ENCODE assay signal across 19 cellular contexts in the genomic region with DNA sequence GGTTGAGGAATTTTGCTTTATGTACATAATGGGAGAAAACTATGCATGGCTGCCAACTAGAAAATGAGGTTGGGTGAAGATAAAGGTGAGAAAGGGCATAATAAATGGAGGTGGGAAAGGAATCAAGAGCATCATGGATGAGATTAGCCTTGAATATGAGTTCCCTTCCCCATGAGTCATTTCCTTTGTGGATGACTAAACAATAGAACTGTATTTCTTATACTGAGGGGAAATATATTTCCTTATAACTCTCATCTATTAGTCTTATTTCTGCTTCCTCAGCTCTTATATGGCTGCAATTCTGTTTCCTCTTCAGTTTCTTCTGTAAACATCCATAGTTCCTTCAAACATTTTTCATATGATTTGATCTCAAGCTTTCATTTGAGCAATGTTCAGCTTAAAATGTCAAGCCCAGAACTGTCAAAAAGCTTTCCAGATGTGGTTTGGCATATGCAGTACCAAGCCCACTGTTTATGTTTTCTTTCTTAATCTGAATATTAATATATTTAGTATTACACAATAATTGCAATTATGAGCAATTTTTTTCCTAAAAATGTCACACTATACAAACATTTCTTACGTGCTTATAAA.
DNase-seq lines count a peak whose midpoint lies in the region; FAIRE-seq and TF ChIP-seq lines count a peak whose summit lies in the region.
"Had no signal": no experiment of that assay in that cellular context is flagged by ENCODE, and none has a peak within 500 bp of the region (broad histone marks: within the 10 kb centered on the region; RNA-seq: fewer than 3 reads in every experiment).

No MANE protein-coding gene starts in this region.

- peaks cover 26% of the 10 kb centered on the region for H3K4me1 ChIP-seq in astrocyte (ENCODE audit: insufficient read depth, low read length)
- peaks cover 32% of the 10 kb centered on the region for H3K4me1 ChIP-seq in keratinocyte (ENCODE audit: control insufficient read depth, extremely low read depth, insufficient read depth, low read length)
- no peaks in the 10 kb centered on the region for H3K4me1 ChIP-seq in ascending aorta
- H3K4me1 ChIP-seq: heart left ventricle had no signal

- H3K4me2 ChIP-seq in astrocyte (ENCODE audit: low read length): peak overlapping the region; percentile 23
- peak overlapping the region; percentile 31 for H3K4me2 ChIP-seq in keratinocyte (ENCODE audit: control insufficient read depth, extremely low read depth, insufficient read depth, low read depth, low read length)

- H3K36me3 Mint-ChIP-seq in Calu3 (ENCODE audit: insufficient read depth, unreplicated experiment) (no peaks in the 10 kb centered on the region), astrocyte (ENCODE audit: low read depth, unreplicated experiment) (no peaks in the 10 kb centered on the region)
- H3K36me3 Mint-ChIP-seq: natural killer cell had no signal

- peaks cover 4% of the 10 kb centered on the region for H3K9me3 Mint-ChIP-seq in Calu3 (ENCODE audit: low read depth, unreplicated experiment)
- peaks cover 2% of the 10 kb centered on the region for H3K9me3 Mint-ChIP-seq in astrocyte (ENCODE audit: unreplicated experiment)
- H3K9me3 Mint-ChIP-seq: activated T-cell treated with anti-CD3 and anti-CD28 coated beads, Interleukin-2, amount 50 U/mL, for 72 hours; CD4-positive, alpha-beta T cell; natural killer cell had no signal

- DNase-seq in Calu3 (no peak), HT1080 (ENCODE audit: low read depth) (peak; percentile 79), astrocyte (ENCODE audit: low read depth) (peak; percentile 64), keratinocyte (ENCODE audit: low read depth, low spot score) (no peak), ascending aorta (ENCODE audit: low spot score in 2 of 2) (no peak), inferior parietal cortex (ENCODE audit: extremely low spot score) (no peak), middle frontal gyrus (ENCODE audit: extremely low spot score, low spot score) (no peak)
- DNase-seq in stimulated activated naive CD4-positive, alpha-beta T cell treated with Interleukin-2 at 50 U/mL for 16 hours (lab: John Stamatoyannopoulos, UW): no peak
- DNase-seq: activated T-cell treated with anti-CD3 and anti-CD28 coated beads, Interleukin-2, amount 50 U/mL, for 72 hours; anterior cingulate cortex; CD4-positive, alpha-beta T cell; GF-D8; H7; heart left ventricle; left colon; natural killer cell; T-helper 2 cell had no signal

- H3K27ac ChIP-seq in astrocyte (ENCODE audit: low read depth, low read length) (no peak overlapping the region), keratinocyte (ENCODE audit: control insufficient read depth, insufficient read depth, low read length) (peak overlapping the region; percentile 62), ascending aorta (no peak overlapping the region)
- H3K27ac ChIP-seq: heart left ventricle, HL-60 had no signal

- CTCF ChIA-PET in Calu3 (lab: Charles Lee): no interaction called here

- H3K4me1 Mint-ChIP-seq in Calu3 (ENCODE audit: low read depth, unreplicated experiment) (peaks cover 41% of the 10 kb centered on the region), astrocyte (ENCODE audit: low read depth, unreplicated experiment) (peaks cover 28% of the 10 kb centered on the region)
- H3K4me1 Mint-ChIP-seq: natural killer cell had no signal

- TF ChIP-seq CTCF in Calu3 (IDR thresholded peaks at IDR 0.05; ENCODE audit: unreplicated experiment) (no peak), astrocyte (IDR thresholded peaks at IDR 0.05; ENCODE audit: insufficient read depth, low read depth, low read length) (no peak), keratinocyte (optimal IDR thresholded peaks at IDR 0.05 in 1 of 3, IDR thresholded peaks at IDR 0.05 in 1 of 3, conservative IDR thresholded peaks at IDR 0.05 in 1 of 3; ENCODE audit: extremely low read depth in 1 of 3, insufficient read depth in 2 of 3, low read length in 3 of 3) (no peak), ascending aorta (IDR thresholded peaks at IDR 0.05) (no peak)

- H3K9me1 ChIP-seq in keratinocyte (ENCODE audit: control insufficient read depth, extremely low read depth, insufficient read depth, low read length): no peaks in the 10 kb centered on the region

- H3K9me3 ChIP-seq in astrocyte (ENCODE audit: insufficient read depth, low read depth, low read length) (no peaks in the 10 kb centered on the region), keratinocyte (ENCODE audit: control insufficient read depth, low read depth, low read length) (no peaks in the 10 kb centered on the region), ascending aorta (no peaks in the 10 kb centered on the region)
- H3K9me3 ChIP-seq: heart left ventricle had no signal

- H4K20me1 ChIP-seq in astrocyte (ENCODE audit: insufficient read depth, low read length) (no peaks in the 10 kb centered on the region), keratinocyte (ENCODE audit: control insufficient read depth, extremely low read depth, insufficient read depth, low read length) (no peaks in the 10 kb centered on the region)

- H3K27me3 Mint-ChIP-seq in Calu3 (ENCODE audit: unreplicated experiment) (no peaks in the 10 kb centered on the region), astrocyte (ENCODE audit: low read depth, unreplicated experiment) (no peaks in the 10 kb centered on the region)

- H3K9ac ChIP-seq in astrocyte (ENCODE audit: low read length) (no peak overlapping the region), keratinocyte (ENCODE audit: control insufficient read depth, extremely low read depth, insufficient read depth, low read length) (no peak overlapping the region)

- H3K4me3 Mint-ChIP-seq in Calu3 (ENCODE audit: low read depth, unreplicated experiment) (no peak overlapping the region), astrocyte (ENCODE audit: unreplicated experiment) (no peak overlapping the region)
- H3K4me3 Mint-ChIP-seq: activated T-cell treated with anti-CD3 and anti-CD28 coated beads, Interleukin-2, amount 50 U/mL, for 72 hours; CD4-positive, alpha-beta T cell; natural killer cell; stimulated activated naive CD8-positive, alpha-beta T cell treated with anti-CD3 and anti-CD28 coated beads, Interleukin-15, Interleukin-2, amounts not matched to agents 100 ng/mL and 50 ng/mL, for 24 hours had no signal

- no TSS peak for BruUV-seq in Calu3 (replicated peaks; lab: Mats Ljungman, UMichigan)

- FAIRE-seq in astrocyte (lab: Jason Lieb, UNC): peak; percentile 90
- FAIRE-seq in keratinocyte (lab: Jason Lieb, UNC): peak; percentile 74

- H3K36me3 ChIP-seq in astrocyte (ENCODE audit: insufficient read depth, low read length) (no peaks in the 10 kb centered on the region), keratinocyte (ENCODE audit: control insufficient read depth in 2 of 2, extremely low read depth in 1 of 2, insufficient read depth in 2 of 2, low read length in 2 of 2) (no peaks in the 10 kb centered on the region), ascending aorta (no peaks in the 10 kb centered on the region)
- H3K36me3 ChIP-seq: heart left ventricle had no signal

- H3K27ac Mint-ChIP-seq in Calu3 (ENCODE audit: unreplicated experiment) (peak overlapping the region; percentile 28), astrocyte (ENCODE audit: unreplicated experiment) (peak overlapping the region; percentile 37)
- H3K27ac Mint-ChIP-seq: activated T-cell treated with anti-CD3 and anti-CD28 coated beads, Interleukin-2, amount 50 U/mL, for 72 hours; CD4-positive, alpha-beta T cell; natural killer cell; stimulated activated naive CD8-positive, alpha-beta T cell treated with anti-CD3 and anti-CD28 coated beads, Interleukin-15, Interleukin-2, amounts not matched to agents 100 ng/mL and 50 ng/mL, for 24 hours had no signal

- H2AFZ ChIP-seq in astrocyte (ENCODE audit: low read depth, low read length): no peak overlapping the region
- no peak overlapping the region for H2AFZ ChIP-seq in keratinocyte (ENCODE audit: control insufficient read depth, low read length)

- intact Hi-C loops in Calu3 (cut with micrococcal nuclease; ENCODE audit: unreplicated experiment): no loop called here
- intact Hi-C loops in ascending aorta (cut with DNase I): no loop called here

- no peaks in the 10 kb centered on the region for H3K27me3 ChIP-seq in astrocyte (ENCODE audit: insufficient read depth, low read length)
- no peaks in the 10 kb centered on the region for H3K27me3 ChIP-seq in keratinocyte (ENCODE audit: control insufficient read depth, extremely low read depth, insufficient read depth, low read length)
- no peaks in the 10 kb centered on the region for H3K27me3 ChIP-seq in ascending aorta

- H3K4me3 ChIP-seq in astrocyte (ENCODE audit: insufficient read depth, low read depth, low read length): no peak overlapping the region
- no peak overlapping the region for H3K4me3 ChIP-seq in keratinocyte (ENCODE audit: control insufficient read depth in 2 of 3, extremely low read depth in 1 of 3, insufficient read depth in 2 of 3, low read depth in 1 of 3, low read length in 3 of 3)
- no peak overlapping the region for H3K4me3 ChIP-seq in ascending aorta
- H3K4me3 ChIP-seq: heart left ventricle had no signal

- H3K79me2 ChIP-seq in astrocyte (ENCODE audit: insufficient read depth, low read length) (no peaks in the 10 kb centered on the region), keratinocyte (ENCODE audit: control insufficient read depth, insufficient read depth, low read length) (no peaks in the 10 kb centered on the region)

- dilution Hi-C loops in keratinocyte (cut with MboI; ENCODE audit: extremely low pct_ligation_motif_present, low sequenced_read_pairs): no loop called here

Comparison
In these comparisons a context has a peak if more than half of its experiments do, and no peak if none do; other contexts are left out.
1. DNase-seq: peak in HT1080 (single experiment) and astrocyte (single experiment); none in Calu3 (single experiment), keratinocyte (single experiment), ascending aorta (0 of 2), inferior parietal cortex (single experiment), stimulated activated naive CD4-positive, alpha-beta T cell treated with Interleukin-2 at 50 U/mL for 16 hours (single experiment) and middle frontal gyrus (single experiment).